Comparison of ENCODE assay signal across 6 cellular contexts in the genomic region with DNA sequence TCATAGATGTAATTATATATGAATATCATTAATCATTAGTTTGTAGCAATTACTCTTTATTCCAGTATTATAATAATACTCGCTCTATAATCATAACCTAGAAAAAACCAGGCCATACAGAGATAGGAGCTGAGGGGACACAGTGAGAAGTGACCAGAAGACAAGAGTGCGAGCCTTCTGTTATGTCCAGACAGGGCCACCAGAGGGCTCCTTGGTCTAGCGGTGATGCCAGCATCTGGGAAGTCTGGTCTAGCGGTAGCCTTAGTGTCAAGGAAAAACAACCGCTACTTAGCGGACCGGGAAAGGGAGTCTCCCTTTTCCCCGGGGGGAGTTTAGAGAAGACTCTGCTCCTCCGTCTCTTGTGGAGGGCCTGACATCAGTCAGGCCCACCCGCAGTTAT. TPM values are rescaled to one million over a fixed set of nuclear protein-coding genes. Genes with fewer than 3 reads are reported as not detected.
DNase-seq lines count a peak whose midpoint lies in the region; ATAC-seq, FAIRE-seq and TF ChIP-seq lines count a peak whose summit lies in the region.
"Not testable (repeated sequence)": the region's sequence is repeated elsewhere in the genome, so short reads cannot be mapped to it uniquely, and the experiment has no call there.

No MANE protein-coding gene starts in this region.

- H3K27me3 ChIP-seq in GM23248 (replicated peaks; ENCODE audit: insufficient read depth); GM12878 (replicated peaks in 1 of 2; ENCODE audit: control insufficient read depth in 2 of 2, insufficient read depth in 2 of 2, low read length in 1 of 2); heart right ventricle; upper lobe of left lung: not testable (repeated sequence)

- not testable (repeated sequence) for TF ChIP-seq POLR2A in GM12878 (IDR thresholded peaks at IDR 0.05; ENCODE audit: low read depth, low read length); upper lobe of left lung (IDR thresholded peaks at IDR 0.05)

- H3K4me1 Mint-ChIP-seq in activated B cell treated with CpG ODN at 0.5 μM for 24 hours, neural crest cell: not testable (repeated sequence)

- not testable (repeated sequence) for H3K27ac ChIP-seq in GM23248; GM12878 (ENCODE audit: control insufficient read depth, insufficient read depth); heart right ventricle; upper lobe of left lung

- not testable (repeated sequence) for TF ChIP-seq EP300 in GM12878 (IDR thresholded peaks at IDR 0.05; ENCODE audit: borderline replicate concordance in 1 of 2, control insufficient read depth in 1 of 2, low read depth in 2 of 2, low read length in 2 of 2); upper lobe of left lung (IDR thresholded peaks at IDR 0.05)

- not testable (repeated sequence) for H3K36me3 ChIP-seq in GM23248 (ENCODE audit: low read depth); GM12878 (ENCODE audit: control insufficient read depth in 2 of 2, insufficient read depth in 2 of 2, low read length in 1 of 2); heart right ventricle; upper lobe of left lung

- not testable (repeated sequence) for H3K4me2 ChIP-seq in GM23248 (ENCODE audit: unreplicated experiment); GM12878 (ENCODE audit: control insufficient read depth, insufficient read depth)

- FAIRE-seq in GM12878 (lab: Jason Lieb, UNC): not testable (repeated sequence)

- BruUV-seq in GM12878 (replicated peaks; lab: Mats Ljungman, UMichigan): not testable (repeated sequence)

- SMC1A ChIA-PET in GM12878 (lab: Charles Lee; ENCODE audit: uncharacterized antibody, unreplicated experiment): interaction anchor here (0.9 to 1.5 kb wide), 4 partner anchors 11 to 166 kb away, joined by 3 to 5 read pairs (median 3); a partner anchor contains a TSS

- not testable (repeated sequence) for H3K36me3 Mint-ChIP-seq in activated B cell treated with CpG ODN at 0.5 μM for 24 hours (ENCODE audit: low read depth); neural crest cell (ENCODE audit: low read depth)

- H3K4me1 ChIP-seq in GM23248 (ENCODE audit: insufficient read depth); GM12878 (ENCODE audit: control insufficient read depth, insufficient read depth, low read length); heart right ventricle; upper lobe of left lung: not testable (repeated sequence)

- not testable (repeated sequence) for H3K9me3 Mint-ChIP-seq in activated B cell treated with CpG ODN at 0.5 μM for 24 hours, neural crest cell

- H3K9ac ChIP-seq in GM23248; GM12878 (ENCODE audit: control insufficient read depth, insufficient read depth, low read length): not testable (repeated sequence)

- not testable (repeated sequence) for H3F3A ChIP-seq in GM23248 (ENCODE audit: insufficient read depth)

- not testable (repeated sequence) for H3K79me2 ChIP-seq in GM23248 (ENCODE audit: insufficient read depth); GM12878 (ENCODE audit: control insufficient read depth, insufficient read depth, low read length)

- not testable (repeated sequence) for H3K4me3 Mint-ChIP-seq in activated B cell treated with CpG ODN at 0.5 μM for 24 hours
- peak overlapping the region; percentile 56 for H3K4me3 Mint-ChIP-seq in neural crest cell

- TF ChIP-seq RAD21 in GM12878 (IDR thresholded peaks at IDR 0.05; ENCODE audit: insufficient read depth, low read depth, low read length): peak; percentile 41; the same call in 1 of the 2 replicates

- TF ChIP-seq CTCF in activated B cell treated with CpG ODN at 0.5 μM for 24 hours (IDR thresholded peaks at IDR 0.05): not testable (repeated sequence)
- TF ChIP-seq CTCF in GM12878 (IDR thresholded peaks at IDR 0.05 in 2 of 3, conservative IDR thresholded peaks at IDR 0.05 in 1 of 3; ENCODE audit: control insufficient read depth in 2 of 3, extremely low read depth in 1 of 3, insufficient read depth in 1 of 3, low read depth in 3 of 3, low read length in 3 of 3): peak; percentile 15 to 29 (median 27); a peak in 3 of 6 replicates
- peak; percentile 59 to 84 (median 78) for TF ChIP-seq CTCF in heart right ventricle (IDR thresholded peaks at IDR 0.05)
- TF ChIP-seq CTCF in neural crest cell (conservative IDR thresholded peaks at IDR 0.05): peak; percentile 75
- TF ChIP-seq CTCF in upper lobe of left lung (IDR thresholded peaks at IDR 0.05): peak; percentile 42 to 73 (median 64)

- CTCF ChIA-PET in activated B cell treated with CpG ODN at 0.5 μM for 24 hours (lab: Charles Lee) (interaction anchor here (1.0 to 1.8 kb wide), 4 partner anchors 8 to 418 kb away, joined by 3 to 5 read pairs (median 3); a partner anchor contains a TSS), GM12878 (lab: Yijun Ruan, JAX) (interaction anchor here (0.6 to 2.1 kb wide), 8 partner anchors 9 to 781 kb away, joined by 3 to 9 read pairs (median 3); a partner anchor contains a TSS)

- intact Hi-C loops in activated B cell treated with CpG ODN at 0.5 μM for 24 hours (cut with micrococcal nuclease): loop anchor here (1.0 kb wide), 2 partner anchors 165 to 417 kb away; no protein-coding TSS in a partner anchor
- intact Hi-C loops in GM12878 (cut with micrococcal nuclease; ENCODE audit: unreplicated experiment): loop anchor here (2.0 kb wide), 1 partner anchor 164 kb away; no protein-coding TSS in a partner anchor
- intact Hi-C loops in heart right ventricle (cut with DNase I): loop anchor here in 6 of 10 donors (2.0 to 10.0 kb wide), 8 partner anchors 156 to 419 kb away; a partner anchor contains a TSS

- 1 to 5% methylated on average over 10 of the region's 10 CpGs for WGBS in GM23248 (ENCODE audit: low coverage in 1 of 2, low lambda C conversion rate in 2 of 2, missing lambda C conversion rate in 2 of 2), 2 experiments
- WGBS in GM12878 (ENCODE audit: insufficient coverage, insufficient replicate concordance, low lambda C conversion rate, missing lambda C conversion rate): 8% methylated on average over 9 of the region's 10 CpGs
- WGBS in heart right ventricle, 2 donors: 2 to 4% methylated on average over 10 of the region's 10 CpGs
- 6 to 13% methylated on average over 8 to 10 of the region's 10 CpGs for WGBS in upper lobe of left lung, 2 donors

- not testable (repeated sequence) for H3K27me3 Mint-ChIP-seq in activated B cell treated with CpG ODN at 0.5 μM for 24 hours; neural crest cell (ENCODE audit: low read depth)

- not testable (repeated sequence) for H3K27ac Mint-ChIP-seq in activated B cell treated with CpG ODN at 0.5 μM for 24 hours; neural crest cell (ENCODE audit: unreplicated experiment)

- POLR2A ChIA-PET in activated B cell treated with CpG ODN at 0.5 μM for 24 hours (lab: Charles Lee): interaction anchor here (1.3 kb wide), 1 partner anchor 11 kb away, joined by 4 read pairs; a partner anchor contains a TSS
- POLR2A ChIA-PET in GM12878 (lab: Charles Lee): not testable (repeated sequence)

- not testable (repeated sequence) for H3K9me3 ChIP-seq in GM23248 (ENCODE audit: low read depth); GM12878 (replicated peaks; ENCODE audit: control insufficient read depth, insufficient read depth, low read length); upper lobe of left lung
- peaks cover 0 to 20% (median 0%) of the 10 kb centered on the region in 11 donors for H3K9me3 ChIP-seq in heart right ventricle

- in situ Hi-C loops in GM23248 (cut with MboI); GM12878 (cut with MboI): not testable (repeated sequence)

- DNase-seq in GM23248 (peak; percentile 71), activated B cell treated with CpG ODN at 0.5 μM for 24 hours (peak; percentile 30), heart right ventricle (peak; percentile 56 to 68), neural crest cell (ENCODE audit: low read depth, low spot score) (peak; percentile 57), upper lobe of left lung (peak in 1 of 2 donors; percentile 70)
- not testable (repeated sequence) for DNase-seq in GM12878 (ENCODE audit: low read depth, low spot score)

- peak; percentile 64 for ATAC-seq in activated B cell treated with CpG ODN at 0.5 μM for 24 hours (ENCODE audit: low read depth)
- 0 out of 3 replicates have a peak, but pooled peaks have one; percentile 36 for ATAC-seq in GM12878
- ATAC-seq in heart right ventricle: peak; percentile 61 to 91 (median 82)
- ATAC-seq in upper lobe of left lung (ENCODE audit: low FRiP score in 2 of 2): not testable (repeated sequence)

- peak overlapping the region; percentile 78 for H2AFZ ChIP-seq in GM23248
- H2AFZ ChIP-seq in GM12878 (ENCODE audit: control insufficient read depth, low read depth, low read length): not testable (repeated sequence)

- not testable (repeated sequence) for H3K4me3 ChIP-seq in GM23248, GM12878, upper lobe of left lung
- H3K4me3 ChIP-seq in heart right ventricle: peak overlapping the region in 3 of 10 donors; percentile 26 to 35 (median 33)

- RAD21 ChIA-PET in GM12878 (lab: Charles Lee; ENCODE audit: unreplicated experiment): interaction anchor here (1.3 kb wide), 1 partner anchor 493 kb away, joined by 3 read pairs; no protein-coding TSS in a partner anchor

- not testable (repeated sequence) for H3K9me2 ChIP-seq in GM23248 (ENCODE audit: insufficient read depth)

- H4K20me1 ChIP-seq in GM23248 (ENCODE audit: insufficient read depth); GM12878 (ENCODE audit: control insufficient read depth, insufficient read depth): not testable (repeated sequence)

RNA-seq across cellular contexts. Expression of a gene that starts 8.3 kb away (rescaled TPM):
- 6.7 and 9.4 TPM in 2 replicates for total RNA-seq in GM23248 (2014; rRNA removed; shearing (Covaris generic))
- polyA plus RNA-seq in GM23248 (2016; fragmentation: Nextera tagmentation; extraction: Ambion mirVana) (3.7 and 3.9 TPM in 2 replicates), GM12878 (2011; rRNA removed) (14.0 and 15.7 TPM in 2 replicates), GM12878 (2014; fragmentation: Illumina TruSeq; extraction: Trizol) (11.5 and 12.2 TPM in 2 replicates), GM12878 (2014; fragmentation: Nextera tagmentation; extraction: Ambion mirVana) (1 to 10 TPM; 1.9 to 3.1 TPM), GM12878 (2014; rRNA removed) (12.6 and 13.1 TPM in 2 replicates), GM12878 (2016; fragmentation: Nextera tagmentation; extraction: Ambion mirVana) (1 to 10 TPM; 7.4 to 8.2 TPM), heart right ventricle (1 to 10 TPM; 4.1 to 6.5 TPM)
- total RNA-seq in activated B cell treated with CpG ODN at 0.5 μM for 24 hours (26.5 and 29.9 TPM in 2 replicates), GM12878 (2014; rRNA removed) (13.7 and 14.5 TPM in 2 replicates), GM12878 (2014; rRNA removed; fragmentation: Illumina TruSeq; extraction: Trizol) (15.0 and 16.3 TPM in 2 replicates), GM12878 (2021) (10.3 and 11.3 TPM in 2 replicates), heart right ventricle (10 to 100 TPM in 9 of 10 donors, 1 to 10 TPM in 1; 9.5 to 18.0 (median 13.4) TPM), neural crest cell (25.6 and 25.9 TPM in 2 replicates), upper lobe of left lung (10 to 100 TPM in 5 of 6 donors, 1 to 10 TPM in 1; 9.7 to 83.8 (median 13.3) TPM)
- 39.1 and 42.6 TPM in 2 replicates for total RNA-seq in GM12878 (2013; cell fraction: nucleolus; rRNA removed)
- polyA plus RNA-seq in GM12878 (2011; ENCODE audit: low read depth): 6.6 TPM
- 10.1 and 12.4 TPM in 2 replicates for polyA plus RNA-seq in GM12878 (2011; cell fraction: cytosol; rRNA removed)
- polyA plus RNA-seq in GM12878 (2011; cell fraction: nucleus; rRNA removed): 16.0 and 19.8 TPM in 2 replicates
- 6.3 and 7.6 TPM in 2 replicates for polyA plus RNA-seq in GM12878 (2012)
- polyA minus RNA-seq in GM12878 (2011; rRNA and poly(A)+ RNA removed): 12.6 and 18.3 TPM in 2 replicates
- polyA minus RNA-seq in GM12878 (2011; cell fraction: cytosol; rRNA and poly(A)+ RNA removed): 6.0 and 7.2 TPM in 2 replicates
- 50.3 and 75.4 TPM in 2 replicates for polyA minus RNA-seq in GM12878 (2011; cell fraction: nucleus; rRNA and poly(A)+ RNA removed)

RNA-seq across cellular contexts. Expression of a gene that starts 10.9 kb away (rescaled TPM):
- 7.2 and 8.4 TPM in 2 replicates for total RNA-seq in GM23248 (2014; rRNA removed; shearing (Covaris generic))
- 6.8 and 6.9 TPM in 2 replicates for polyA plus RNA-seq in GM23248 (2016; fragmentation: Nextera tagmentation; extraction: Ambion mirVana)
- total RNA-seq in activated B cell treated with CpG ODN at 0.5 μM for 24 hours: 25.2 and 27.0 TPM in 2 replicates
- total RNA-seq in GM12878 (2013; cell fraction: nucleolus; rRNA removed): 38.8 and 40.9 TPM in 2 replicates
- total RNA-seq in GM12878 (2014; rRNA removed): 7.7 and 8.5 TPM in 2 replicates
- total RNA-seq in GM12878 (2014; rRNA removed; fragmentation: Illumina TruSeq; extraction: Trizol): 8.3 and 8.9 TPM in 2 replicates
- 7.0 and 7.9 TPM in 2 replicates for total RNA-seq in GM12878 (2021)
- polyA plus RNA-seq in GM12878 (2011; ENCODE audit: low read depth): 8.7 TPM
- 11.6 and 11.9 TPM in 2 replicates for polyA plus RNA-seq in GM12878 (2011; rRNA removed)
- 10.1 and 12.4 TPM in 2 replicates for polyA plus RNA-seq in GM12878 (2011; cell fraction: cytosol; rRNA removed)
- 16.6 and 18.3 TPM in 2 replicates for polyA plus RNA-seq in GM12878 (2011; cell fraction: nucleus; rRNA removed)
- 7.4 and 9.2 TPM in 2 replicates for polyA plus RNA-seq in GM12878 (2012)
- 7.1 and 8.6 TPM in 2 replicates for polyA plus RNA-seq in GM12878 (2014; fragmentation: Illumina TruSeq; extraction: Trizol)
- 1 to 10 TPM; 2.6 to 2.8 TPM for polyA plus RNA-seq in GM12878 (2014; fragmentation: Nextera tagmentation; extraction: Ambion mirVana)
- 6.2 and 6.5 TPM in 2 replicates for polyA plus RNA-seq in GM12878 (2014; rRNA removed)
- 1 to 10 TPM; 9.3 to 9.5 TPM for polyA plus RNA-seq in GM12878 (2016; fragmentation: Nextera tagmentation; extraction: Ambion mirVana)
- 22.2 and 23.4 TPM in 2 replicates for polyA minus RNA-seq in GM12878 (2011; rRNA and poly(A)+ RNA removed)
- polyA minus RNA-seq in GM12878 (2011; cell fraction: cytosol; rRNA and poly(A)+ RNA removed): 5.6 and 6.0 TPM in 2 replicates
- polyA minus RNA-seq in GM12878 (2011; cell fraction: nucleus; rRNA and poly(A)+ RNA removed): 12.5 and 14.1 TPM in 2 replicates
- total RNA-seq in heart right ventricle: 10 to 100 TPM in 1 of 10 donors, 1 to 10 TPM in 9; 5.8 to 10.4 (median 7.7) TPM
- 1 to 10 TPM; 3.9 to 6.8 TPM for polyA plus RNA-seq in heart right ventricle
- 11.9 and 13.5 TPM in 2 replicates for total RNA-seq in neural crest cell
- 10 to 100 TPM in 1 of 6 donors, 1 to 10 TPM in 5; 1.8 to 15.7 (median 7.2) TPM for total RNA-seq in upper lobe of left lung

RNA-seq across cellular contexts. Expression of a gene that starts 29.3 kb away (rescaled TPM):
- 2.0 and 2.2 TPM in 2 replicates for total RNA-seq in GM23248 (2014; rRNA removed; shearing (Covaris generic))
- 2.0 and 2.6 TPM in 2 replicates for polyA plus RNA-seq in GM23248 (2016; fragmentation: Nextera tagmentation; extraction: Ambion mirVana)
- total RNA-seq in activated B cell treated with CpG ODN at 0.5 μM for 24 hours: 23.2 and 27.9 TPM in 2 replicates
- 26.2 and 26.9 TPM in 2 replicates for total RNA-seq in GM12878 (2013; cell fraction: nucleolus; rRNA removed)
- total RNA-seq in GM12878 (2014; rRNA removed): 0.73 and 0.93 TPM in 2 replicates
- total RNA-seq in GM12878 (2014; rRNA removed; fragmentation: Illumina TruSeq; extraction: Trizol): 1.0 and 1.1 TPM in 2 replicates
- 1.0 and 1.1 TPM in 2 replicates for total RNA-seq in GM12878 (2021)
- 1.7 TPM for polyA plus RNA-seq in GM12878 (2011; ENCODE audit: low read depth)
- polyA plus RNA-seq in GM12878 (2011; rRNA removed): 1.7 and 2.0 TPM in 2 replicates
- 0.90 and 1.0 TPM in 2 replicates for polyA plus RNA-seq in GM12878 (2011; cell fraction: cytosol; rRNA removed)
- polyA plus RNA-seq in GM12878 (2011; cell fraction: nucleus; rRNA removed): 3.1 and 3.9 TPM in 2 replicates
- polyA plus RNA-seq in GM12878 (2012): 1.8 and 2.1 TPM in 2 replicates
- polyA plus RNA-seq in GM12878 (2014; fragmentation: Illumina TruSeq; extraction: Trizol): 1.0 and 1.2 TPM in 2 replicates
- under 1 TPM; 0.22 to 0.23 TPM for polyA plus RNA-seq in GM12878 (2014; fragmentation: Nextera tagmentation; extraction: Ambion mirVana)
- 1.2 and 1.9 TPM in 2 replicates for polyA plus RNA-seq in GM12878 (2014; rRNA removed)
- polyA plus RNA-seq in GM12878 (2016; fragmentation: Nextera tagmentation; extraction: Ambion mirVana): 1 to 10 TPM in 1 of 2 experiments, under 1 TPM in 1; 0.74 to 1.1 TPM
- polyA minus RNA-seq in GM12878 (2011; rRNA and poly(A)+ RNA removed): 2.0 and 2.4 TPM in 2 replicates
- polyA minus RNA-seq in GM12878 (2011; cell fraction: cytosol; rRNA and poly(A)+ RNA removed): 0.62 and 0.80 TPM in 2 replicates
- 2.2 and 3.0 TPM in 2 replicates for polyA minus RNA-seq in GM12878 (2011; cell fraction: nucleus; rRNA and poly(A)+ RNA removed)
- total RNA-seq in heart right ventricle: 1 to 10 TPM; 2.8 to 5.7 (median 4.4) TPM
- 1 to 10 TPM; 1.2 to 6.4 TPM for polyA plus RNA-seq in heart right ventricle
- 25.6 and 26.2 TPM in 2 replicates for total RNA-seq in neural crest cell
- total RNA-seq in upper lobe of left lung: 1 to 10 TPM; 1.4 to 7.3 (median 2.4) TPM

RNA-seq across cellular contexts. Expression of a gene that starts 31.2 kb away (rescaled TPM):
- 8.1 and 20.6 TPM in 2 replicates for total RNA-seq in GM23248 (2014; rRNA removed; shearing (Covaris generic))
- 5.1 and 5.8 TPM in 2 replicates for polyA plus RNA-seq in GM23248 (2016; fragmentation: Nextera tagmentation; extraction: Ambion mirVana)
- 29.4 and 33.7 TPM in 2 replicates for total RNA-seq in activated B cell treated with CpG ODN at 0.5 μM for 24 hours
- 96.7 and 98.5 TPM in 2 replicates for total RNA-seq in GM12878 (2013; cell fraction: nucleolus; rRNA removed)
- 20.6 and 24.2 TPM in 2 replicates for total RNA-seq in GM12878 (2014; rRNA removed)
- 22.6 and 24.2 TPM in 2 replicates for total RNA-seq in GM12878 (2014; rRNA removed; fragmentation: Illumina TruSeq; extraction: Trizol)
- 16.5 and 19.7 TPM in 2 replicates for total RNA-seq in GM12878 (2021)
- polyA plus RNA-seq in GM12878 (2011; ENCODE audit: low read depth): 13.3 TPM
- 18.4 and 25.4 TPM in 2 replicates for polyA plus RNA-seq in GM12878 (2011; rRNA removed)
- 12.3 and 16.2 TPM in 2 replicates for polyA plus RNA-seq in GM12878 (2011; cell fraction: cytosol; rRNA removed)
- 15.6 and 15.7 TPM in 2 replicates for polyA plus RNA-seq in GM12878 (2011; cell fraction: nucleus; rRNA removed)
- 14.5 and 16.1 TPM in 2 replicates for polyA plus RNA-seq in GM12878 (2012)
- polyA plus RNA-seq in GM12878 (2014; fragmentation: Illumina TruSeq; extraction: Trizol): 16.3 and 18.7 TPM in 2 replicates
- polyA plus RNA-seq in GM12878 (2014; fragmentation: Nextera tagmentation; extraction: Ambion mirVana): 1 to 10 TPM; 3.9 to 5.7 TPM
- polyA plus RNA-seq in GM12878 (2014; rRNA removed): 13.2 and 13.8 TPM in 2 replicates
- 10 to 100 TPM; 13.6 to 13.8 TPM for polyA plus RNA-seq in GM12878 (2016; fragmentation: Nextera tagmentation; extraction: Ambion mirVana)
- polyA minus RNA-seq in GM12878 (2011; rRNA and poly(A)+ RNA removed): 26.3 and 27.6 TPM in 2 replicates
- polyA minus RNA-seq in GM12878 (2011; cell fraction: cytosol; rRNA and poly(A)+ RNA removed): 13.1 and 14.5 TPM in 2 replicates
- 17.0 and 25.0 TPM in 2 replicates for polyA minus RNA-seq in GM12878 (2011; cell fraction: nucleus; rRNA and poly(A)+ RNA removed)
- total RNA-seq in heart right ventricle: 10 to 100 TPM in 6 of 10 donors, 1 to 10 TPM in 4; 7.6 to 14.4 (median 11.0) TPM
- polyA plus RNA-seq in heart right ventricle: 1 to 10 TPM; 6.7 to 8.8 TPM
- 19.6 and 20.1 TPM in 2 replicates for total RNA-seq in neural crest cell
- 10 to 100 TPM; 13.2 to 30.4 (median 19.6) TPM for total RNA-seq in upper lobe of left lung

RNA-seq across cellular contexts. Expression of a gene that starts 56.5 kb away (rescaled TPM):
- 6.3 and 7.1 TPM in 2 replicates for total RNA-seq in GM23248 (2014; rRNA removed; shearing (Covaris generic))
- polyA plus RNA-seq in GM23248 (2016; fragmentation: Nextera tagmentation; extraction: Ambion mirVana) (1.9 and 2.6 TPM in 2 replicates), GM12878 (2011; rRNA removed) (7.3 and 8.5 TPM in 2 replicates), GM12878 (2014; fragmentation: Illumina TruSeq; extraction: Trizol) (7.7 and 9.0 TPM in 2 replicates), GM12878 (2014; fragmentation: Nextera tagmentation; extraction: Ambion mirVana) (1 to 10 TPM; 1.8 to 2.0 TPM), GM12878 (2014; rRNA removed) (5.9 and 7.4 TPM in 2 replicates), GM12878 (2016; fragmentation: Nextera tagmentation; extraction: Ambion mirVana) (1 to 10 TPM; 6.9 to 8.3 TPM), heart right ventricle (1 to 10 TPM; 1.8 to 1.9 TPM)
- total RNA-seq in activated B cell treated with CpG ODN at 0.5 μM for 24 hours (20.0 and 28.6 TPM in 2 replicates), GM12878 (2014; rRNA removed) (10.7 and 11.4 TPM in 2 replicates), GM12878 (2014; rRNA removed; fragmentation: Illumina TruSeq; extraction: Trizol) (11.1 and 11.2 TPM in 2 replicates), GM12878 (2021) (9.0 and 10.3 TPM in 2 replicates), heart right ventricle (1 to 10 TPM; 3.3 to 5.5 (median 4.1) TPM), neural crest cell (19.1 and 20.5 TPM in 2 replicates), upper lobe of left lung (10 to 100 TPM in 2 of 6 donors, 1 to 10 TPM in 4; 4.3 to 15.4 (median 7.0) TPM)
- 31.7 and 34.2 TPM in 2 replicates for total RNA-seq in GM12878 (2013; cell fraction: nucleolus; rRNA removed)
- polyA plus RNA-seq in GM12878 (2011; ENCODE audit: low read depth): 5.5 TPM
- polyA plus RNA-seq in GM12878 (2011; cell fraction: cytosol; rRNA removed): 4.5 and 5.0 TPM in 2 replicates
- polyA plus RNA-seq in GM12878 (2011; cell fraction: nucleus; rRNA removed): 5.0 and 5.2 TPM in 2 replicates
- 4.9 and 5.2 TPM in 2 replicates for polyA plus RNA-seq in GM12878 (2012)
- 9.9 and 10.0 TPM in 2 replicates for polyA minus RNA-seq in GM12878 (2011; rRNA and poly(A)+ RNA removed)
- polyA minus RNA-seq in GM12878 (2011; cell fraction: cytosol; rRNA and poly(A)+ RNA removed): 3.2 and 4.2 TPM in 2 replicates
- polyA minus RNA-seq in GM12878 (2011; cell fraction: nucleus; rRNA and poly(A)+ RNA removed): 8.0 and 11.7 TPM in 2 replicates
